ENCODE assay signal across 1 cellular context in the genomic region with DNA sequence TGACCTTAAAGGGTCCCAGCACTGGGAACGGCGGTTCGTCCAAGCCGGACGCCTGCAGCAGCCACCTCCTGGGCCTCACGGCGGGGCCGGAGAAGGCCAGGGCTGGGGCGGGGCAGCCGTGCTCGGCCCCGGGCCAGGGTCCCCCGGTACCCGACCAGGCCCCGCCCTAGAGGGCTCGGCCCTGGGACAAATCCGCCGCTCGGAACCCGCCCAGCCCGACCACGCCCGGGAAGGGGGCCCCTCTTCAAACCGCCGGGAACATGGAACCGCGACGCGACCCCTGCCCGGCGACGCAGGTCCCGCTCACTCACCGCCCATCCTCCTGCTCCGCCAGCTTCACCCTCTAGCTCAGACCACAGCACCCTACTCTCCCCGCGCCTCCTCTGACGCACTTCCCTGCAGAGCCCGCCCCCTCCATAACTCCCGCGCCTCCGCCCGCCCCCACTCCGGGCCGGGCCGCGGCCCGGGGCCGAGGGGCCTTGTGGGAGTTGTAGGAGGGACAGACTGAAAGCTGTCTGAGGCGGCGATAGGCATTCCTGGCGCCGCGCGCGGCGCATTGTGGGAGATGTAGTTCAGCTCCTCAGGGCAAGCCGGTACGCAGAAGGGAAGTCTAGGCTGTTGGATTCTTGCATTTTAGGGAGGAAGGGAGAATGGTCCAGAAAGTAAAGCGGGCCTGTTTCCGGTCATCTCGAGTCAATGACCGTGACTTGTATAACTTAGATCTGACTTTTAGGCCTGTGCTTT.
A peak's percentile ranks its signal among the peaks of the same experiment; 100 is the strongest.
TF ChIP-seq lines count a peak whose summit lies in the region.

A gene (minus strand): TSS at position 365 of the 744 bp plus-strand sequence. CDS start 1,478 bp downstream, outside the sequence.

TF ChIP-seq in HepG2, 621 proteins besides CTCF, POLR2A, EP300 and RAD21 (continued from another document and continues in another):
- TF ChIP-seq, protein P1, sequence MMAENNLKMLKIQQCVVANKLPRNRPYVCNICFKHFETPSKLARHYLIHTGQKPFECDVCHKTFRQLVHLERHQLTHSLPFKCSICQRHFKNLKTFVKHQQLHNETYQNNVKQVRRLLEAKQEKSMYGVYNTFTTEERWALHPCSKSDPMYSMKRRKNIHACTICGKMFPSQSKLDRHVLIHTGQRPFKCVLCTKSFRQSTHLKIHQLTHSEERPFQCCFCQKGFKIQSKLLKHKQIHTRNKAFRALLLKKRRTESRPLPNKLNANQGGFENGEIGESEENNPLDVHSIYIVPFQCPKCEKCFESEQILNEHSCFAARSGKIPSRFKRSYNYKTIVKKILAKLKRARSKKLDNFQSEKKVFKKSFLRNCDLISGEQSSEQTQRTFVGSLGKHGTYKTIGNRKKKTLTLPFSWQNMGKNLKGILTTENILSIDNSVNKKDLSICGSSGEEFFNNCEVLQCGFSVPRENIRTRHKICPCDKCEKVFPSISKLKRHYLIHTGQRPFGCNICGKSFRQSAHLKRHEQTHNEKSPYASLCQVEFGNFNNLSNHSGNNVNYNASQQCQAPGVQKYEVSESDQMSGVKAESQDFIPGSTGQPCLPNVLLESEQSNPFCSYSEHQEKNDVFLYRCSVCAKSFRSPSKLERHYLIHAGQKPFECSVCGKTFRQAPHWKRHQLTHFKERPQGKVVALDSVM (CRISPR knock-in tag; IDR thresholded peaks at IDR 0.05): 0 out of 2 replicates have a peak, but pooled peaks have one; percentile 19
- TF ChIP-seq, protein P2, sequence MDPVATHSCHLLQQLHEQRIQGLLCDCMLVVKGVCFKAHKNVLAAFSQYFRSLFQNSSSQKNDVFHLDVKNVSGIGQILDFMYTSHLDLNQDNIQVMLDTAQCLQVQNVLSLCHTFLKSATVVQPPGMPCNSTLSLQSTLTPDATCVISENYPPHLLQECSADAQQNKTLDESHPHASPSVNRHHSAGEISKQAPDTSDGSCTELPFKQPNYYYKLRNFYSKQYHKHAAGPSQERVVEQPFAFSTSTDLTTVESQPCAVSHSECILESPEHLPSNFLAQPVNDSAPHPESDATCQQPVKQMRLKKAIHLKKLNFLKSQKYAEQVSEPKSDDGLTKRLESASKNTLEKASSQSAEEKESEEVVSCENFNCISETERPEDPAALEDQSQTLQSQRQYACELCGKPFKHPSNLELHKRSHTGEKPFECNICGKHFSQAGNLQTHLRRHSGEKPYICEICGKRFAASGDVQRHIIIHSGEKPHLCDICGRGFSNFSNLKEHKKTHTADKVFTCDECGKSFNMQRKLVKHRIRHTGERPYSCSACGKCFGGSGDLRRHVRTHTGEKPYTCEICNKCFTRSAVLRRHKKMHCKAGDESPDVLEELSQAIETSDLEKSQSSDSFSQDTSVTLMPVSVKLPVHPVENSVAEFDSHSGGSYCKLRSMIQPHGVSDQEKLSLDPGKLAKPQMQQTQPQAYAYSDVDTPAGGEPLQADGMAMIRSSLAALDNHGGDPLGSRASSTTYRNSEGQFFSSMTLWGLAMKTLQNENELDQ (CRISPR knock-in tag; IDR thresholded peaks at IDR 0.05; ENCODE audit: borderline replicate concordance): no peak
- TF ChIP-seq, protein P3, sequence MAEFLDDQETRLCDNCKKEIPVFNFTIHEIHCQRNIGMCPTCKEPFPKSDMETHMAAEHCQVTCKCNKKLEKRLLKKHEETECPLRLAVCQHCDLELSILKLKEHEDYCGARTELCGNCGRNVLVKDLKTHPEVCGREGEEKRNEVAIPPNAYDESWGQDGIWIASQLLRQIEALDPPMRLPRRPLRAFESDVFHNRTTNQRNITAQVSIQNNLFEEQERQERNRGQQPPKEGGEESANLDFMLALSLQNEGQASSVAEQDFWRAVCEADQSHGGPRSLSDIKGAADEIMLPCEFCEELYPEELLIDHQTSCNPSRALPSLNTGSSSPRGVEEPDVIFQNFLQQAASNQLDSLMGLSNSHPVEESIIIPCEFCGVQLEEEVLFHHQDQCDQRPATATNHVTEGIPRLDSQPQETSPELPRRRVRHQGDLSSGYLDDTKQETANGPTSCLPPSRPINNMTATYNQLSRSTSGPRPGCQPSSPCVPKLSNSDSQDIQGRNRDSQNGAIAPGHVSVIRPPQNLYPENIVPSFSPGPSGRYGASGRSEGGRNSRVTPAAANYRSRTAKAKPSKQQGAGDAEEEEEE (CRISPR knock-in tag; IDR thresholded peaks at IDR 0.05; ENCODE audit: borderline replicate concordance): no peak
- TF ChIP-seq KLF15 (CRISPR knock-in tag; IDR thresholded peaks at IDR 0.05; ENCODE audit: borderline replicate concordance) (no peak), ZNF607 (CRISPR knock-in tag; IDR thresholded peaks at IDR 0.05; ENCODE audit: borderline replicate concordance) (no peak; the same call in 1 of the 2 replicates), ZNF777 (CRISPR knock-in tag; IDR thresholded peaks at IDR 0.05) (no peak), ZNF614 (CRISPR knock-in tag; IDR thresholded peaks at IDR 0.05; ENCODE audit: borderline replicate concordance) (no peak), ZSCAN25 (CRISPR knock-in tag; IDR thresholded peaks at IDR 0.05) (no peak), SIN3B (IDR thresholded peaks at IDR 0.05; ENCODE audit: low read length) (no peak), CBX2 (IDR thresholded peaks at IDR 0.05; ENCODE audit: low read depth, low read length) (no peak), CBX2 (CRISPR knock-in tag; IDR thresholded peaks at IDR 0.05; ENCODE audit: low read depth) (no peak), ZFY (CRISPR knock-in tag; IDR thresholded peaks at IDR 0.05) (peak; percentile 97), TAF15 (IDR thresholded peaks at IDR 0.05; ENCODE audit: low read depth, low read length, poor library complexity, severe bottlenecking) (peak; percentile 41), ZSCAN20 (CRISPR knock-in tag; IDR thresholded peaks at IDR 0.05; ENCODE audit: borderline replicate concordance) (0 out of 2 replicates have a peak, but pooled peaks have one; percentile 33), ZNF296 (CRISPR knock-in tag; conservative IDR thresholded peaks at IDR 0.05) (no peak), MZF1 (CRISPR knock-in tag; IDR thresholded peaks at IDR 0.05; ENCODE audit: borderline replicate concordance) (no peak), JDP2 (CRISPR knock-in tag; IDR thresholded peaks at IDR 0.05; ENCODE audit: borderline replicate concordance) (no peak), TCF7 (IDR thresholded peaks at IDR 0.05; ENCODE audit: low read depth) (no peak), ZNF775 (CRISPR knock-in tag; IDR thresholded peaks at IDR 0.05; ENCODE audit: borderline replicate concordance) (no peak), SRF (IDR thresholded peaks at IDR 0.05; ENCODE audit: low read depth, low read length) (peak; percentile 17; the same call in 1 of the 2 replicates), ZNF10 (CRISPR knock-in tag; IDR thresholded peaks at IDR 0.05; ENCODE audit: borderline replicate concordance, low read depth) (no peak), ZNF841 (CRISPR knock-in tag; IDR thresholded peaks at IDR 0.05; ENCODE audit: borderline replicate concordance) (no peak), ZNF577 (CRISPR knock-in tag; IDR thresholded peaks at IDR 0.05; ENCODE audit: borderline replicate concordance, low read depth) (no peak), HMG20A (CRISPR knock-in tag; IDR thresholded peaks at IDR 0.05; ENCODE audit: borderline replicate concordance) (no peak), U2AF1 (optimal IDR thresholded peaks at IDR 0.05; ENCODE audit: low read depth, low read length) (no peak), CEBPB (IDR thresholded peaks at IDR 0.05; ENCODE audit: borderline replicate concordance, low read depth, low read length) (no peak), ZNF7 (CRISPR knock-in tag; IDR thresholded peaks at IDR 0.05) (no peak), ZNF530 (CRISPR knock-in tag; IDR thresholded peaks at IDR 0.05; ENCODE audit: low read depth) (no peak), NKX3-1 (CRISPR knock-in tag; IDR thresholded peaks at IDR 0.05) (no peak), EHMT2 (IDR thresholded peaks at IDR 0.05; ENCODE audit: borderline replicate concordance, low read depth, low read length) (no peak), ZNF136 (CRISPR knock-in tag; IDR thresholded peaks at IDR 0.05; ENCODE audit: low read depth) (no peak), CHD4 (IDR thresholded peaks at IDR 0.05; ENCODE audit: borderline replicate concordance, low read length) (no peak), TOE1 (CRISPR knock-in tag; IDR thresholded peaks at IDR 0.05) (no peak), GTF3A (CRISPR knock-in tag; conservative IDR thresholded peaks at IDR 0.05) (no peak), NFYC (CRISPR knock-in tag; IDR thresholded peaks at IDR 0.05) (peak; percentile 63), IKZF1 (IDR thresholded peaks at IDR 0.05) (no peak), ZNF563 (CRISPR knock-in tag; IDR thresholded peaks at IDR 0.05) (peak; percentile 64; the same call in 1 of the 2 replicates), KAT8 (CRISPR knock-in tag; IDR thresholded peaks at IDR 0.05) (peak; percentile 71), ZSCAN29 (CRISPR knock-in tag; conservative IDR thresholded peaks at IDR 0.05) (no peak), ZNF550 (CRISPR knock-in tag; IDR thresholded peaks at IDR 0.05; ENCODE audit: borderline replicate concordance) (no peak)
- TF ChIP-seq, protein P4, sequence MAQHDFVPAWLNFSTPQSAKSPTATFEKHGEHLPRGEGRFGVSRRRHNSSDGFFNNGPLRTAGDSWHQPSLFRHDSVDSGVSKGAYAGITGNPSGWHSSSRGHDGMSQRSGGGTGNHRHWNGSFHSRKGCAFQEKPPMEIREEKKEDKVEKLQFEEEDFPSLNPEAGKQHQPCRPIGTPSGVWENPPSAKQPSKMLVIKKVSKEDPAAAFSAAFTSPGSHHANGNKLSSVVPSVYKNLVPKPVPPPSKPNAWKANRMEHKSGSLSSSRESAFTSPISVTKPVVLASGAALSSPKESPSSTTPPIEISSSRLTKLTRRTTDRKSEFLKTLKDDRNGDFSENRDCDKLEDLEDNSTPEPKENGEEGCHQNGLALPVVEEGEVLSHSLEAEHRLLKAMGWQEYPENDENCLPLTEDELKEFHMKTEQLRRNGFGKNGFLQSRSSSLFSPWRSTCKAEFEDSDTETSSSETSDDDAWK (CRISPR knock-in tag; IDR thresholded peaks at IDR 0.05): no peak
- TF ChIP-seq, protein P5, sequence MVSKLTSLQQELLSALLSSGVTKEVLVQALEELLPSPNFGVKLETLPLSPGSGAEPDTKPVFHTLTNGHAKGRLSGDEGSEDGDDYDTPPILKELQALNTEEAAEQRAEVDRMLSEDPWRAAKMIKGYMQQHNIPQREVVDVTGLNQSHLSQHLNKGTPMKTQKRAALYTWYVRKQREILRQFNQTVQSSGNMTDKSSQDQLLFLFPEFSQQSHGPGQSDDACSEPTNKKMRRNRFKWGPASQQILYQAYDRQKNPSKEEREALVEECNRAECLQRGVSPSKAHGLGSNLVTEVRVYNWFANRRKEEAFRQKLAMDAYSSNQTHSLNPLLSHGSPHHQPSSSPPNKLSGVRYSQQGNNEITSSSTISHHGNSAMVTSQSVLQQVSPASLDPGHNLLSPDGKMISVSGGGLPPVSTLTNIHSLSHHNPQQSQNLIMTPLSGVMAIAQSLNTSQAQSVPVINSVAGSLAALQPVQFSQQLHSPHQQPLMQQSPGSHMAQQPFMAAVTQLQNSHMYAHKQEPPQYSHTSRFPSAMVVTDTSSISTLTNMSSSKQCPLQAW (CRISPR knock-in tag; IDR thresholded peaks at IDR 0.05): peak; percentile 72
- TF ChIP-seq, protein P6, sequence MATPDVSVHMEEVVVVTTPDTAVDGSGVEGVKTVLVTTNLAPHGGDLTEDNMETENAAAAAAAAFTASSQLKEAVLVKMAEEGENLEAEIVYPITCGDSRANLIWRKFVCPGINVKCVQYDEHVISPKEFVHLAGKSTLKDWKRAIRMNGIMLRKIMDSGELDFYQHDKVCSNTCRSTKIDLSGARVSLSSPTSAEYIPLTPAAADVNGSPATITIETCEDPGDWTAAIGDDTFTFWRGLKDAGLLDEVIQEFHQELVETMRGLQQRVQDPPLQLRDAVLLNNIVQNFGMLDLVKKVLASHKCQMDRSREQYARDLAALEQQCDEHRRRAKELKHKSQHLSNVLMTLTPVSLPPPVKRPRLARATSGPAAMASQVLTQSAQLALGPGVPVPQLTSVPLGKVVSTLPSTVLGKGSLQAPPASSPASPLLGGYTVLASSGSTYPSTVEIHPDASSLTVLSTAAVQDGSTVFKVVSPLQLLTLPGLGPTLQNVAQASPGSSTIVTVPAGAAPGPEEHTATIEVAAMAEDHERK (CRISPR knock-in tag; IDR thresholded peaks at IDR 0.05; ENCODE audit: low read depth): peak; percentile 56; the same call in 1 of the 2 replicates
- TF ChIP-seq, protein P7, sequence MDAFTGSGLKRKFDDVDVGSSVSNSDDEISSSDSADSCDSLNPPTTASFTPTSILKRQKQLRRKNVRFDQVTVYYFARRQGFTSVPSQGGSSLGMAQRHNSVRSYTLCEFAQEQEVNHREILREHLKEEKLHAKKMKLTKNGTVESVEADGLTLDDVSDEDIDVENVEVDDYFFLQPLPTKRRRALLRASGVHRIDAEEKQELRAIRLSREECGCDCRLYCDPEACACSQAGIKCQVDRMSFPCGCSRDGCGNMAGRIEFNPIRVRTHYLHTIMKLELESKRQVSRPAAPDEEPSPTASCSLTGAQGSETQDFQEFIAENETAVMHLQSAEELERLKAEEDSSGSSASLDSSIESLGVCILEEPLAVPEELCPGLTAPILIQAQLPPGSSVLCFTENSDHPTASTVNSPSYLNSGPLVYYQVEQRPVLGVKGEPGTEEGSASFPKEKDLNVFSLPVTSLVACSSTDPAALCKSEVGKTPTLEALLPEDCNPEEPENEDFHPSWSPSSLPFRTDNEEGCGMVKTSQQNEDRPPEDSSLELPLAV (CRISPR knock-in tag; conservative IDR thresholded peaks at IDR 0.05; ENCODE audit: low read depth): no peak
- TF ChIP-seq, protein P8, sequence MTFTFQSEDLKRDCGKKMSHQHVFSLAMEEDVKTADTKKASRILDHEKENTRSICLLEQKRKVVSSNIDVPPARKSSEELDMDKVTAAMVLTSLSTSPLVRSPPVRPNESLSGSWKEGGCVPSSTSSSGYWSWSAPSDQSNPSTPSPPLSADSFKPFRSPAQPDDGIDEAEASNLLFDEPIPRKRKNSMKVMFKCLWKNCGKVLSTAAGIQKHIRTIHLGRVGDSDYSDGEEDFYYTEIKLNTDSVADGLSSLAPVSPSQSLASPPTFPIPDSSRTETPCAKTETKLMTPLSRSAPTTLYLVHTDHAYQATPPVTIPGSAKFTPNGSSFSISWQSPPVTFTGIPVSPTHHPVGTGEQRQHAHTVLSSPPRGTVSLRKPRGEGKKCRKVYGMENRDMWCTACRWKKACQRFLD (CRISPR knock-in tag; IDR thresholded peaks at IDR 0.05; ENCODE audit: borderline replicate concordance): no peak
- TF ChIP-seq, protein P9, sequence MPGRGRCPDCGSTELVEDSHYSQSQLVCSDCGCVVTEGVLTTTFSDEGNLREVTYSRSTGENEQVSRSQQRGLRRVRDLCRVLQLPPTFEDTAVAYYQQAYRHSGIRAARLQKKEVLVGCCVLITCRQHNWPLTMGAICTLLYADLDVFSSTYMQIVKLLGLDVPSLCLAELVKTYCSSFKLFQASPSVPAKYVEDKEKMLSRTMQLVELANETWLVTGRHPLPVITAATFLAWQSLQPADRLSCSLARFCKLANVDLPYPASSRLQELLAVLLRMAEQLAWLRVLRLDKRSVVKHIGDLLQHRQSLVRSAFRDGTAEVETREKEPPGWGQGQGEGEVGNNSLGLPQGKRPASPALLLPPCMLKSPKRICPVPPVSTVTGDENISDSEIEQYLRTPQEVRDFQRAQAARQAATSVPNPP (CRISPR knock-in tag; IDR thresholded peaks at IDR 0.05): no peak
